Comparison of ENCODE assay signal across 14 cellular contexts in the genomic region with DNA sequence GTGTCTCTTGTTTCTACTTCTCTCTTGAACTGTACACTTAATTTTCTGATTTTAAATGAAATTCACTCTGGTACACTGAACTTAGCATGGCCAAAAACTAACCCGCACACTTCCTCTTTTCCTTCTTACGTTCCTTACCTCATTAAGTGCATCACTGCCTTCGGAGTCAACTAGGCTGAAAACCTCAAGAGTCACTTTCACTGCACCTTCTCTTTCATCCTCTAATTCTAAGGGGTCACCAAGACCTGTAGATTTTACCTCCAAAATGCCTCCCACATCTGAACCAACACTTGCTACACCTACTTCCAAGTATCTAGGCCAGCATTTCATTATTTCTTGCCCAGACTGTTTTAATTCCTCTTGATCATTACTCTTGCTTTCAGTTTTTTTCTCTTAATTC. TPM values are rescaled to one million over a fixed set of nuclear protein-coding genes. Genes with fewer than 3 reads are reported as not detected.
DNase-seq lines count a peak whose midpoint lies in the region; ATAC-seq, FAIRE-seq and TF ChIP-seq lines count a peak whose summit lies in the region.
"Had no signal": no experiment of that assay in that cellular context is flagged by ENCODE, and none has a peak within 500 bp of the region (broad histone marks: within the 10 kb centered on the region; RNA-seq: fewer than 3 reads in every experiment).

No MANE protein-coding gene starts in this region.

- no peaks in the 10 kb centered on the region for H3K27me3 ChIP-seq in mesenchymal stem cell (ENCODE audit: control insufficient read depth in 1 of 2, insufficient read depth in 1 of 2, low read length in 2 of 2)
- H3K27me3 ChIP-seq: vagina had no signal

- no peak overlapping the region for H2BK15ac ChIP-seq in mesenchymal stem cell (ENCODE audit: low read depth, poor library complexity, severe bottlenecking)

- H3K4me1 Mint-ChIP-seq in activated CD8-positive, alpha-beta T cell treated with anti-CD3 and anti-CD28 coated beads for 36 hours (ENCODE audit: low read depth), result peaks cover 36% of the 10 kb centered on the region

- no peak overlapping the region for H4K91ac ChIP-seq in mesenchymal stem cell (ENCODE audit: low read length)

- H3K18ac ChIP-seq in mesenchymal stem cell (ENCODE audit: low read depth in 1 of 2, low read length in 2 of 2), result no peak overlapping the region

- H3K4me2 ChIP-seq in mesenchymal stem cell (ENCODE audit: low read length, poor library complexity, severe bottlenecking), result no peak overlapping the region

- no peaks in the 10 kb centered on the region for H3K4me1 ChIP-seq in mesenchymal stem cell (ENCODE audit: control insufficient read depth, insufficient read depth, low read depth, low read length)

- intact Hi-C loops in activated CD8-positive, alpha-beta T cell treated with anti-CD3 and anti-CD28 coated beads for 36 hours (cut with micrococcal nuclease), result no loop called here

- POLR2A ChIA-PET in activated CD8-positive, alpha-beta T cell treated with anti-CD3 and anti-CD28 coated beads for 36 hours (lab: Charles Lee), result interaction anchor here (0.7 to 2.1 kb wide), 6 partner anchors 31 to 353 kb away, joined by 3 to 9 read pairs (median 3); no protein-coding TSS in a partner anchor

- H3K27ac ChIP-seq in mesenchymal stem cell (ENCODE audit: low read length, poor library complexity, severe bottlenecking), result no peak overlapping the region
- H3K27ac ChIP-seq: HL-60, vagina had no signal

- peak; percentile 84 for FAIRE-seq in GM12892 (lab: Jason Lieb, UNC)
- FAIRE-seq: astrocyte had no signal

- H3K9me3 ChIP-seq in mesenchymal stem cell (ENCODE audit: control insufficient read depth, low read length), result no peaks in the 10 kb centered on the region
- H3K9me3 ChIP-seq: vagina had no signal

- H3K36me3 ChIP-seq in mesenchymal stem cell (ENCODE audit: control insufficient read depth in 1 of 2, insufficient read depth in 2 of 2, low read depth in 1 of 2, low read length in 2 of 2), result peaks cover 0 to 97% of the 10 kb centered on the region in 2 experiments

- H2AFZ ChIP-seq in mesenchymal stem cell (ENCODE audit: low read depth, low read length), result no peak overlapping the region

- peaks cover 54% of the 10 kb centered on the region for H3K36me3 Mint-ChIP-seq in activated CD8-positive, alpha-beta T cell treated with anti-CD3 and anti-CD28 coated beads for 36 hours (ENCODE audit: low read depth)

- CTCF ChIA-PET in activated CD8-positive, alpha-beta T cell treated with anti-CD3 and anti-CD28 coated beads for 36 hours (lab: Charles Lee), result interaction anchor here (2.1 kb wide), 1 partner anchor 14 kb away, joined by 5 read pairs; no protein-coding TSS in a partner anchor

- no peak overlapping the region for H3K9ac ChIP-seq in mesenchymal stem cell (ENCODE audit: low read length)

- TF ChIP-seq CTCF in activated CD8-positive, alpha-beta T cell treated with anti-CD3 and anti-CD28 coated beads for 36 hours (IDR thresholded peaks at IDR 0.05), result no peak

- no peak overlapping the region for H3K14ac ChIP-seq in mesenchymal stem cell (ENCODE audit: low read length in 2 of 2)

- H3K23ac ChIP-seq in mesenchymal stem cell (ENCODE audit: low read length in 2 of 2), result no peak overlapping the region

- H3K79me1 ChIP-seq in mesenchymal stem cell (replicated peaks; ENCODE audit: low read length, poor library complexity, severe bottlenecking), result peaks cover 9% of the 10 kb centered on the region

- no peak overlapping the region for H2BK12ac ChIP-seq in mesenchymal stem cell (ENCODE audit: low read length in 2 of 2)

- H3K4ac ChIP-seq in mesenchymal stem cell (ENCODE audit: low read depth in 1 of 2, low read length in 2 of 2), result no peak overlapping the region

- no peak overlapping the region for H3K4me3 Mint-ChIP-seq in activated CD8-positive, alpha-beta T cell treated with anti-CD3 and anti-CD28 coated beads for 36 hours

- WGBS in mesenchymal stem cell, result 98% methylated on average over 3 of the region's 3 CpGs

- ATAC-seq in GM21367 (IDR thresholded peaks at IDR 0.05; ENCODE audit: unreplicated experiment) (peak; percentile 49), HG03097 (IDR thresholded peaks at IDR 0.05; ENCODE audit: low FRiP score, unreplicated experiment) (peak; percentile 34)
- ATAC-seq in activated CD8-positive, alpha-beta T cell treated with anti-CD3 and anti-CD28 coated beads for 36 hours, result peak; percentile 38

- H2AK5ac ChIP-seq in mesenchymal stem cell (ENCODE audit: low read length, severe bottlenecking), result no peak overlapping the region

- no peak overlapping the region for H3K27ac Mint-ChIP-seq in activated CD8-positive, alpha-beta T cell treated with anti-CD3 and anti-CD28 coated beads for 36 hours

- no peak overlapping the region for H2BK120ac ChIP-seq in mesenchymal stem cell (ENCODE audit: low read depth, low read length)

- H3K4me3 ChIP-seq in mesenchymal stem cell (ENCODE audit: insufficient read depth in 1 of 2, low read depth in 1 of 2, low read length in 2 of 2), result peak overlapping the region in 1 of 2 experiments; percentile 3
- H3K4me3 ChIP-seq: vagina had no signal

- no peak overlapping the region for H4K8ac ChIP-seq in mesenchymal stem cell (ENCODE audit: low read length)

- H3K9me3 Mint-ChIP-seq in activated CD8-positive, alpha-beta T cell treated with anti-CD3 and anti-CD28 coated beads for 36 hours, result no peaks in the 10 kb centered on the region

- H3K27me3 Mint-ChIP-seq in activated CD8-positive, alpha-beta T cell treated with anti-CD3 and anti-CD28 coated beads for 36 hours, result no peaks in the 10 kb centered on the region

- H2BK5ac ChIP-seq in mesenchymal stem cell (ENCODE audit: low read depth, low read length, poor library complexity, severe bottlenecking), result no peak overlapping the region

- no peak for TF ChIP-seq POLR2A in GM12892 (IDR thresholded peaks at IDR 0.05; ENCODE audit: low read depth, low read length)

- peak; percentile 24 for DNase-seq in GM12892 (ENCODE audit: insufficient read length)
- no peak for DNase-seq in activated CD8-positive, alpha-beta T cell treated with anti-CD3 and anti-CD28 coated beads for 36 hours
- no peak for DNase-seq in NCI-H2171 (lab: John Stamatoyannopoulos, UW)
- DNase-seq in amygdala (lab: John Stamatoyannopoulos, UW), result no peak
- DNase-seq in mesenchymal stem cell, result no peak
- DNase-seq in NCI-H226, result no peak
- DNase-seq: Calu3; NCI-H446 treated with DMSO at 0.1 percent for 48 hours; stimulated activated CD4-positive, alpha-beta T cell treated with anti-CD3 and anti-CD28 coated beads, Interleukin-4, amount 100 ng/mL, for 24 hours had no signal

RNA-seq across cellular contexts. Expression of gene CBLB, which starts 6.6 kb away (rescaled TPM):
- polyA plus RNA-seq in GM12892 (2012; ENCODE audit: missing spikeins), result 12.4 TPM
- total RNA-seq in activated CD8-positive, alpha-beta T cell treated with anti-CD3 and anti-CD28 coated beads for 36 hours, result 100 to 1,000 TPM; 104 to 113 TPM
- polyA plus RNA-seq in mesenchymal stem cell (2013, experiment 1 of 2), result 19.3 TPM
- 16.9 TPM for polyA plus RNA-seq in mesenchymal stem cell (2013, experiment 2 of 2)
